In the genomic region with DNA sequence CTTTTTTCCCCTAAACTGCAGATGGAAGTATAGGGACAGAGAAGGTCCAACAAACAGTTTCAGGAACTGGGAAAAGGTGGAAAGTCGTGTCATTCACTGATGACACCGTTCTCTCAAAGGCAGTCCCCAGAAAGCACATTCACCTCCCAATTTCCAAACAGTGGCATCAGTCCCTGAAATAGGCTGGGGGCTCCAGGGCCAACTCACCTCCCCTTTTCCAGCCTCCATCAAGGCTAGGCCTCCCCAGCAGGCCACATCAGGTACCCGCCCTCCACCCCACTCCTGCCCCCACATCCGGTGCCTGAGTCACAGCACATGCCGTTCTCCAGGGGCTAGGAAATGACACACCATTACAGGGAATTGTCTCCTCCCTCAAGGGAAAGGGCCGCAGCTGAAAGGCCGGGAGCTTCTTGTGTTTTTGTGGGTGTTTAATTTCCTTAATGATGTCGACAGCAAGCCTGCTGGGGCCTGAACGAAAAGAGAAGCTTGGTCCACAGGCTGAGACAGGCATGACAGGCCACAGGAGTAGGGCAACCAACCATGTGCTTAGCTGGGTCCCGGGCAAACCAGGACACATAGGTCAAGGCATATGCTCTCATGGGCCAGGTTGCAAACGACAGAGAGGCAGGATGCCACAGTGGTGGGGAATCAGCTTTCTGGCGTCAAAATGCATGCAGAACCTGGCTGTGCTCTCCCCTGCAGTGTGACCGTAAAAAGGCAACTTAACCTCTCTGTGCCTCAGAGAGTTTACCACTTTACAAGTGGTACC, we compare ENCODE assay signal across 8 cellular contexts. TPM values are rescaled to one million over a fixed set of nuclear protein-coding genes. Genes with fewer than 3 reads are reported as not detected.
DNase-seq lines count a peak whose midpoint lies in the region; ATAC-seq lines count a peak whose summit lies in the region.

No MANE protein-coding gene starts in this region.

- peak overlapping the region; percentile 95 for H3K27ac ChIP-seq in skeletal muscle tissue (ENCODE audit: low read depth, low read length)

- H3K36me3 ChIP-seq in iPS-15b (ENCODE audit: control insufficient read depth, insufficient read depth, low read length) (no peaks in the 10 kb centered on the region), skeletal muscle tissue (ENCODE audit: control insufficient read depth in 3 of 3, insufficient read depth in 3 of 3, low read length in 3 of 3) (no peaks in the 10 kb centered on the region)

- H3K9ac ChIP-seq in iPS-15b (ENCODE audit: low read depth, low read length) (peak overlapping the region; percentile 66), skeletal muscle tissue (ENCODE audit: low read depth in 1 of 3, low read length in 3 of 3) (peak overlapping the region; percentile 67 to 85 (median 77))

- H3K9me3 ChIP-seq in iPS-15b (ENCODE audit: control insufficient read depth, insufficient read depth, low read length), result no peaks in the 10 kb centered on the region
- H3K9me3 ChIP-seq in skeletal muscle tissue (ENCODE audit: control insufficient read depth in 3 of 3, low read length in 3 of 3), result no peaks in the 10 kb centered on the region

- DNase-seq in A172 (ENCODE audit: low spot score) (peak; percentile 97), HPDE6-E6E7 (ENCODE audit: extremely low spot score) (peak; percentile 100), T1000 (lab: John Stamatoyannopoulos, UW) (peak; percentile 81), astrocyte of the hippocampus (ENCODE audit: low read depth, low spot score) (peak; percentile 97)

- H3K4me1 ChIP-seq in iPS-15b (ENCODE audit: control insufficient read depth, insufficient read depth, low read length) (peaks cover 65% of the 10 kb centered on the region), skeletal muscle tissue (ENCODE audit: control insufficient read depth in 3 of 3, insufficient read depth in 3 of 3, low read length in 3 of 3) (peaks cover 58 to 66% (median 60%) of the 10 kb centered on the region in 3 donors)

- ATAC-seq in HG02870 (IDR thresholded peaks at IDR 0.05; ENCODE audit: unreplicated experiment) (no peak), HG03439 (IDR thresholded peaks at IDR 0.05; ENCODE audit: unreplicated experiment) (no peak)

- no peaks in the 10 kb centered on the region for H3K27me3 ChIP-seq in iPS-15b (ENCODE audit: control insufficient read depth, insufficient read depth, low read length)
- no peaks in the 10 kb centered on the region for H3K27me3 ChIP-seq in skeletal muscle tissue (ENCODE audit: control insufficient read depth in 3 of 3, insufficient read depth in 3 of 3, low read length in 3 of 3)

- H3K4me3 ChIP-seq in iPS-15b (ENCODE audit: low read depth, low read length), result peak overlapping the region; percentile 20
- peak overlapping the region; percentile 15 to 46 (median 28) for H3K4me3 ChIP-seq in skeletal muscle tissue (ENCODE audit: low read length in 3 of 3)

RNA-seq across cellular contexts. Expression of a gene that starts 39.2 kb away (rescaled TPM):
- total RNA-seq in A172 (2014; rRNA removed; shearing (Covaris generic)), result 19.6 and 22.1 TPM in 2 replicates
- 13.6 TPM for total RNA-seq in skeletal muscle tissue
